ENCODE assay signal across 1 cellular context in genomic region chr6:49506569-49507111, GRCh38.
A peak's percentile ranks its signal among the peaks of the same experiment; 100 is the strongest.
TF ChIP-seq lines count a peak whose summit lies in the region.

No MANE protein-coding gene starts in this region.

TF ChIP-seq in HepG2, 621 proteins besides CTCF, POLR2A, EP300 and RAD21 (continued from another document and continues in another):
- peak; percentile 79 for TF ChIP-seq FOXP4 (CRISPR knock-in tag; IDR thresholded peaks at IDR 0.05)
- TF ChIP-seq BCL6 (CRISPR knock-in tag; IDR thresholded peaks at IDR 0.05), result no peak
- TF ChIP-seq MATR3 (CRISPR knock-in tag; IDR thresholded peaks at IDR 0.05), result no peak
- TF ChIP-seq E2F1 (CRISPR knock-in tag; IDR thresholded peaks at IDR 0.05), result no peak
- no peak for TF ChIP-seq ZNF431 (CRISPR knock-in tag; IDR thresholded peaks at IDR 0.05; ENCODE audit: borderline replicate concordance, low read depth)
- peak; percentile 75 for TF ChIP-seq ZNF644 (CRISPR knock-in tag; IDR thresholded peaks at IDR 0.05; ENCODE audit: low read depth)
- no peak for TF ChIP-seq ELF4 (CRISPR knock-in tag; IDR thresholded peaks at IDR 0.05; ENCODE audit: borderline replicate concordance)
- peak; percentile 28; the same call in 1 of the 2 replicates for TF ChIP-seq NCOA2 (CRISPR knock-in tag; IDR thresholded peaks at IDR 0.05)
- no peak for TF ChIP-seq MXD4 (CRISPR knock-in tag; IDR thresholded peaks at IDR 0.05)
- TF ChIP-seq ZNF33A (CRISPR knock-in tag; IDR thresholded peaks at IDR 0.05; ENCODE audit: borderline replicate concordance), result no peak
- TF ChIP-seq DPF2 (CRISPR knock-in tag; IDR thresholded peaks at IDR 0.05; ENCODE audit: borderline replicate concordance, low read depth), result peak; percentile 56; the same call in 1 of the 2 replicates
- TF ChIP-seq TCF7 (IDR thresholded peaks at IDR 0.05; ENCODE audit: low read depth), result peak; percentile 15; the same call in 1 of the 2 replicates
- TF ChIP-seq KMT2B (CRISPR knock-in tag; IDR thresholded peaks at IDR 0.05), result no peak
- TF ChIP-seq PRDM15 (CRISPR knock-in tag; IDR thresholded peaks at IDR 0.05), result peak; percentile 81
- peak; percentile 34; the same call in 1 of the 2 replicates for TF ChIP-seq IKZF5 (CRISPR knock-in tag; IDR thresholded peaks at IDR 0.05)
- no peak for TF ChIP-seq HNRNPUL1 (IDR thresholded peaks at IDR 0.05; ENCODE audit: low read depth, low read length)
- TF ChIP-seq TBX3 (IDR thresholded peaks at IDR 0.05; ENCODE audit: borderline replicate concordance), result peak; percentile 30; the same call in 1 of the 2 replicates
- TF ChIP-seq HMG20A (CRISPR knock-in tag; IDR thresholded peaks at IDR 0.05; ENCODE audit: borderline replicate concordance), result no peak
- peak; percentile 26; the same call in 1 of the 2 replicates for TF ChIP-seq POGK (CRISPR knock-in tag; conservative IDR thresholded peaks at IDR 0.05)
- TF ChIP-seq MIER2 (CRISPR knock-in tag; IDR thresholded peaks at IDR 0.05), result no peak
- no peak for TF ChIP-seq ZFP90 (CRISPR knock-in tag; IDR thresholded peaks at IDR 0.05; ENCODE audit: borderline replicate concordance)
- no peak for TF ChIP-seq MAF1 (CRISPR knock-in tag; IDR thresholded peaks at IDR 0.05; ENCODE audit: borderline replicate concordance)
- TF ChIP-seq ZNF546 (CRISPR knock-in tag; conservative IDR thresholded peaks at IDR 0.05), result no peak
- no peak for TF ChIP-seq PBX2 (CRISPR knock-in tag; IDR thresholded peaks at IDR 0.05)
- TF ChIP-seq FOXO4 (CRISPR knock-in tag; conservative IDR thresholded peaks at IDR 0.05), result 0 out of 2 replicates have a peak, but pooled peaks have one; percentile 45
- 0 out of 2 replicates have a peak, but pooled peaks have one; percentile 26 for TF ChIP-seq GATA4 (IDR thresholded peaks at IDR 0.05; ENCODE audit: borderline replicate concordance, low read depth)
- no peak for TF ChIP-seq YEATS4 (CRISPR knock-in tag; IDR thresholded peaks at IDR 0.05; ENCODE audit: borderline replicate concordance)
- TF ChIP-seq PRMT3 (CRISPR knock-in tag; IDR thresholded peaks at IDR 0.05; ENCODE audit: borderline replicate concordance, low read depth), result no peak
- no peak for TF ChIP-seq SKIL (CRISPR knock-in tag; IDR thresholded peaks at IDR 0.05; ENCODE audit: borderline replicate concordance)
- TF ChIP-seq ZSCAN22 (CRISPR knock-in tag; IDR thresholded peaks at IDR 0.05), result no peak
- no peak for TF ChIP-seq ZBTB44 (CRISPR knock-in tag; IDR thresholded peaks at IDR 0.05)
- TF ChIP-seq LCORL (IDR thresholded peaks at IDR 0.05), result 0 out of 2 replicates have a peak, but pooled peaks have one; percentile 47
- peak; percentile 73; the same call in 1 of the 2 replicates for TF ChIP-seq LCORL (CRISPR knock-in tag; IDR thresholded peaks at IDR 0.05)
- no peak for TF ChIP-seq SPEN (CRISPR knock-in tag; IDR thresholded peaks at IDR 0.05; ENCODE audit: low read depth)
- peak; percentile 90 for TF ChIP-seq ZNF362 (CRISPR knock-in tag; IDR thresholded peaks at IDR 0.05; ENCODE audit: borderline replicate concordance)
- TF ChIP-seq SP5 (CRISPR knock-in tag; IDR thresholded peaks at IDR 0.05; ENCODE audit: borderline replicate concordance, low read depth), result no peak
- peak; percentile 71; the same call in 1 of the 2 replicates for TF ChIP-seq ZNF264 (CRISPR knock-in tag; IDR thresholded peaks at IDR 0.05)
- TF ChIP-seq RFX3 (CRISPR knock-in tag; IDR thresholded peaks at IDR 0.05), result no peak
- TF ChIP-seq ZBTB26 (CRISPR knock-in tag; IDR thresholded peaks at IDR 0.05; ENCODE audit: borderline replicate concordance), result peak; percentile 28; the same call in 1 of the 2 replicates
- no peak for TF ChIP-seq PAX8 (CRISPR knock-in tag; IDR thresholded peaks at IDR 0.05; ENCODE audit: borderline replicate concordance)
- no peak for TF ChIP-seq ZNF816 (CRISPR knock-in tag; IDR thresholded peaks at IDR 0.05; ENCODE audit: borderline replicate concordance)
- no peak for TF ChIP-seq ZFP36L2 (CRISPR knock-in tag; IDR thresholded peaks at IDR 0.05)
- TF ChIP-seq ZNF75D (CRISPR knock-in tag; IDR thresholded peaks at IDR 0.05; ENCODE audit: borderline replicate concordance), result no peak
- TF ChIP-seq JUND (CRISPR knock-in tag; IDR thresholded peaks at IDR 0.05), result peak; percentile 85
- no peak for TF ChIP-seq CBX1 (IDR thresholded peaks at IDR 0.05; ENCODE audit: low read depth)
